In genomic region chr10:123994417-123995081, GRCh38 we compare ENCODE assay signal across 8 cellular contexts.
DNase-seq lines count a peak whose midpoint lies in the region; ATAC-seq and TF ChIP-seq lines count a peak whose summit lies in the region.

No MANE protein-coding gene starts in this region.

- H3K4me1 Mint-ChIP-seq in activated naive CD8-positive, alpha-beta T cell (ENCODE audit: low read depth), result peaks cover 5% of the 10 kb centered on the region

- intact Hi-C loops in Right ventricle myocardium superior (cut with DNase I), result loop anchor here (2.0 to 5.0 kb wide), 2 partner anchors 268 to 394 kb away; no protein-coding TSS in a partner anchor

- WGBS in thymus, result 4% methylated on average over 30 of the region's 30 CpGs

- H3K4me3 ChIP-seq in AG04449 (ENCODE audit: low read depth, low read length) (peak overlapping the region; percentile 44), LNCaP clone FGC (ENCODE audit: low read depth, low read length) (no peak overlapping the region), parathyroid adenoma (ENCODE audit: low read depth, low read length) (no peak overlapping the region), thymus (ENCODE audit: low read length) (peak overlapping the region; percentile 23)

- H3K36me3 ChIP-seq in parathyroid adenoma (ENCODE audit: control insufficient read depth, insufficient read depth, low read length) (no peaks in the 10 kb centered on the region), thymus (ENCODE audit: control insufficient read depth, insufficient read depth) (no peaks in the 10 kb centered on the region)

- H3K9me3 ChIP-seq in parathyroid adenoma (ENCODE audit: control insufficient read depth, low read length), result no peaks in the 10 kb centered on the region
- H3K9me3 ChIP-seq in thymus (ENCODE audit: control insufficient read depth), result no peaks in the 10 kb centered on the region

- H3K27me3 ChIP-seq in parathyroid adenoma (ENCODE audit: control insufficient read depth, insufficient read depth, low read length), result peaks cover 9% of the 10 kb centered on the region
- H3K27me3 ChIP-seq in thymus (ENCODE audit: control insufficient read depth, insufficient read depth), result peaks cover 45% of the 10 kb centered on the region

- no peak overlapping the region for H3K27ac Mint-ChIP-seq in activated naive CD8-positive, alpha-beta T cell

- peak overlapping the region; percentile 79 for H2AFZ ChIP-seq in parathyroid adenoma

- no peak overlapping the region for H3K9ac ChIP-seq in parathyroid adenoma

- peak; percentile 99 for TF ChIP-seq CTCF in AG04449 (IDR thresholded peaks at IDR 0.05; ENCODE audit: insufficient read depth, low read length, missing control alignments)
- TF ChIP-seq CTCF in LNCaP clone FGC (IDR thresholded peaks at IDR 0.05; ENCODE audit: control insufficient read depth, extremely low read depth, insufficient read depth), result peak; percentile 94
- peak; percentile 99 for TF ChIP-seq CTCF in parathyroid adenoma (IDR thresholded peaks at IDR 0.05)

- peak; percentile 83 for ATAC-seq in SK-N-SH treated with all-trans-retinoic acid at 6 μM for 48 hours
- ATAC-seq in Right ventricle myocardium superior (ENCODE audit: poor library complexity), result peak; percentile 93

- H3K27ac ChIP-seq in parathyroid adenoma, result no peak overlapping the region
- no peak overlapping the region for H3K27ac ChIP-seq in thymus (ENCODE audit: low read depth)

- peaks cover 34% of the 10 kb centered on the region for H3K27me3 Mint-ChIP-seq in activated naive CD8-positive, alpha-beta T cell

- no peaks in the 10 kb centered on the region for H3K79me2 ChIP-seq in parathyroid adenoma

- H3K4me1 ChIP-seq in parathyroid adenoma (no peaks in the 10 kb centered on the region), thymus (ENCODE audit: control insufficient read depth, insufficient read depth, low read length) (no peaks in the 10 kb centered on the region)

- CTCF ChIA-PET in AG04449 (lab: Yijun Ruan, JAX), result interaction anchor here (0.7 to 15.0 kb wide), 51 partner anchors 9 to 748 kb away, joined by 3 to 573 read pairs (median 4); no protein-coding TSS in a partner anchor

- peak overlapping the region; percentile 18 for H3K4me2 ChIP-seq in parathyroid adenoma (ENCODE audit: low read length)

- peak overlapping the region; percentile 28 for H3K4me3 Mint-ChIP-seq in activated naive CD8-positive, alpha-beta T cell

- H3K36me3 Mint-ChIP-seq in activated naive CD8-positive, alpha-beta T cell, result no peaks in the 10 kb centered on the region

- POLR2A ChIA-PET in AG04449 (lab: Yijun Ruan, JAX), result interaction anchor here (0.7 to 1.0 kb wide), 4 partner anchors 163 to 423 kb away, joined by 3 to 9 read pairs (median 4); no protein-coding TSS in a partner anchor

- no peaks in the 10 kb centered on the region for H3K9me3 Mint-ChIP-seq in activated naive CD8-positive, alpha-beta T cell (ENCODE audit: low read depth)

- DNase-seq in AG04449 (ENCODE audit: low read depth, low spot score) (peak; percentile 59), GM19238 (ENCODE audit: insufficient read length, low spot score) (peak; percentile 80), LNCaP clone FGC (ENCODE audit: low read depth) (peak; percentile 15), Right ventricle myocardium superior (peak; percentile 92)

TF ChIP-seq in SK-N-SH treated with all-trans-retinoic acid at 6 μM for 48 hours, 23 proteins besides CTCF, POLR2A, EP300 and RAD21:
- TF ChIP-seq ZFP3 (CRISPR knock-in tag; IDR thresholded peaks at IDR 0.05) (0 out of 2 replicates have a peak, but pooled peaks have one; percentile 54), OSR1 (CRISPR knock-in tag; IDR thresholded peaks at IDR 0.05) (no peak)

Comparison
In these comparisons a context has a peak if more than half of its experiments do, and no peak if none do; other contexts are left out.
1. DNase-seq: peak in every context shown above with its lines; median percentile 92 in Right ventricle myocardium superior; 80 in GM19238; 59 in AG04449; 15 in LNCaP clone FGC.
2. H3K4me3 ChIP-seq: peak in AG04449 (single experiment) and thymus (single experiment); none in LNCaP clone FGC (single experiment) and parathyroid adenoma (single experiment).
3. Peak in every context shown above with its lines, with median percentiles within 50 percentile points of each other: CTCF ChIP-seq.